ENCODE assay signal across 1 cellular context in genomic region chr2:63506350-63506749, GRCh38.
TF ChIP-seq lines count a peak whose summit lies in the region.

No MANE protein-coding gene starts in this region.

TF ChIP-seq in WTC11, 78 proteins besides CTCF, POLR2A, EP300 and RAD21:
- TF ChIP-seq FOXP4 (CRISPR knock-in tag; IDR thresholded peaks at IDR 0.05) = no peak
- no peak for TF ChIP-seq SMAD3 (CRISPR knock-in tag; IDR thresholded peaks at IDR 0.05; ENCODE audit: borderline replicate concordance)
- no peak for TF ChIP-seq SOX15 (CRISPR knock-in tag; IDR thresholded peaks at IDR 0.05)
- TF ChIP-seq MAX (CRISPR knock-in tag; IDR thresholded peaks at IDR 0.05) = no peak
- TF ChIP-seq IRF1 (CRISPR knock-in tag; IDR thresholded peaks at IDR 0.05) = no peak
- TF ChIP-seq ZNF281 (CRISPR knock-in tag; IDR thresholded peaks at IDR 0.05) = no peak
- TF ChIP-seq MYBL2 (CRISPR knock-in tag; IDR thresholded peaks at IDR 0.05) = no peak
- no peak for TF ChIP-seq NFYB (CRISPR knock-in tag; conservative IDR thresholded peaks at IDR 0.05; ENCODE audit: low read depth)
- TF ChIP-seq PREB (CRISPR knock-in tag; IDR thresholded peaks at IDR 0.05; ENCODE audit: borderline replicate concordance) = no peak
- no peak for TF ChIP-seq ELF4 (CRISPR knock-in tag; IDR thresholded peaks at IDR 0.05; ENCODE audit: low read depth)
- no peak for TF ChIP-seq ATF2 (CRISPR knock-in tag; IDR thresholded peaks at IDR 0.05; ENCODE audit: borderline replicate concordance, low read depth)
- TF ChIP-seq ZBTB43 (CRISPR knock-in tag; IDR thresholded peaks at IDR 0.05) = no peak
- no peak for TF ChIP-seq KAT7 (CRISPR knock-in tag; IDR thresholded peaks at IDR 0.05; ENCODE audit: borderline replicate concordance)
- TF ChIP-seq CREM (CRISPR knock-in tag; IDR thresholded peaks at IDR 0.05) = no peak
- no peak for TF ChIP-seq RELA (CRISPR knock-in tag; IDR thresholded peaks at IDR 0.05; ENCODE audit: borderline replicate concordance)
TF ChIP-seq in WTC11: peak in this region for 0.
